ENCODE assay signal across 8 cellular contexts in genomic region chr9:135990468-135991429, GRCh38. TPM values are rescaled to one million over a fixed set of nuclear protein-coding genes. Genes with fewer than 3 reads are reported as not detected.
DNase-seq lines count a peak whose midpoint lies in the region; ATAC-seq and TF ChIP-seq lines count a peak whose summit lies in the region.

No MANE protein-coding gene starts in this region.

- no peak overlapping the region for H3K4me3 Mint-ChIP-seq in glutamatergic neuron (ENCODE audit: unreplicated experiment)

- peak overlapping the region; percentile 43 for H3K27ac Mint-ChIP-seq in glutamatergic neuron (ENCODE audit: unreplicated experiment)

- TF ChIP-seq CTCF in glutamatergic neuron (IDR thresholded peaks at IDR 0.05; ENCODE audit: partially characterized antibody, unreplicated experiment), result no peak

- no peaks in the 10 kb centered on the region for H3K36me3 Mint-ChIP-seq in glutamatergic neuron (ENCODE audit: unreplicated experiment)

- DNase-seq in NCI-H2107 (lab: John Stamatoyannopoulos, UW), result peak; percentile 35
- DNase-seq in NCI-H2107 treated with DMSO at 0.1 percent for 48 hours (lab: John Stamatoyannopoulos, UW; ENCODE audit: unreplicated experiment), result no peak
- DNase-seq in NOMO-1 treated with dmso at 0.1 percent for 144 hours (lab: John Stamatoyannopoulos, UW; ENCODE audit: unreplicated experiment), result peak; percentile 47
- peak; percentile 41 for DNase-seq in activated naive CD4-positive, alpha-beta T cell treated with anti-CD3 and anti-CD28 coated beads, Interleukin-2, amount 50 U/mL, for 16 hours
- DNase-seq in glutamatergic neuron, result peak; percentile 64
- DNase-seq in stimulated activated CD4-positive, alpha-beta T cell treated with anti-CD3 and anti-CD28 coated beads, Interleukin-1b, Interleukin-23, amount 100 ng/mL, for 4 hours (ENCODE audit: low read depth in 2 of 2), result peak; percentile 28 to 43
- no peak for DNase-seq in DMS114 treated with DMSO at 0.1 percent for 48 hours (lab: John Stamatoyannopoulos, UW; ENCODE audit: unreplicated experiment)

- H3K27me3 Mint-ChIP-seq in glutamatergic neuron (ENCODE audit: unreplicated experiment), result no peaks in the 10 kb centered on the region

- H3K9me3 Mint-ChIP-seq in glutamatergic neuron (ENCODE audit: unreplicated experiment), result peaks cover 2% of the 10 kb centered on the region

- peaks cover 9% of the 10 kb centered on the region for H3K4me1 Mint-ChIP-seq in glutamatergic neuron (ENCODE audit: low read depth, unreplicated experiment)

- no peak for ATAC-seq in HG03571 (IDR thresholded peaks at IDR 0.05; ENCODE audit: unreplicated experiment)

RNA-seq across cellular contexts. Expression of gene UBAC1, which starts 29.6 kb away (rescaled TPM):
- 48.4 TPM for total RNA-seq in glutamatergic neuron (ENCODE audit: unreplicated experiment)

Comparison
In these comparisons a context has a peak if more than half of its experiments do, and no peak if none do; other contexts are left out.
1. DNase-seq: peak in NCI-H2107 (single experiment), NOMO-1 treated with dmso at 0.1 percent for 144 hours (single experiment), activated naive CD4-positive, alpha-beta T cell treated with anti-CD3 and anti-CD28 coated beads, Interleukin-2, amount 50 U/mL, for 16 hours (single experiment), glutamatergic neuron (single experiment) and stimulated activated CD4-positive, alpha-beta T cell treated with anti-CD3 and anti-CD28 coated beads, Interleukin-1b, Interleukin-23, amount 100 ng/mL, for 4 hours (2 of 2); none in NCI-H2107 treated with DMSO at 0.1 percent for 48 hours (single experiment) and DMS114 treated with DMSO at 0.1 percent for 48 hours (single experiment).